19 cellular contexts compared by ENCODE assay signal in genomic region chr9:36937346-36937745, GRCh38.
A peak's percentile ranks its signal among the peaks of the same experiment; 100 is the strongest.
DNase-seq lines count a peak whose midpoint lies in the region; ATAC-seq and TF ChIP-seq lines count a peak whose summit lies in the region.
"Had no signal": no experiment of that assay in that cellular context is flagged by ENCODE, and none has a peak within 500 bp of the region (broad histone marks: within the 10 kb centered on the region; RNA-seq: fewer than 3 reads in every experiment).

No MANE protein-coding gene starts in this region.

- no peak overlapping the region for H3K4me3 Mint-ChIP-seq in WTC11

- H3K27me3 Mint-ChIP-seq in WTC11 (ENCODE audit: low read depth) = no peaks in the 10 kb centered on the region

- peaks cover 1% of the 10 kb centered on the region for H3K9me3 Mint-ChIP-seq in WTC11

- H3K27ac ChIP-seq in dorsolateral prefrontal cortex = no peak overlapping the region

- H3K4me1 Mint-ChIP-seq in WTC11 = peaks cover 36% of the 10 kb centered on the region
- H3K4me1 Mint-ChIP-seq: CD14-positive monocyte had no signal

- intact Hi-C loops in dorsolateral prefrontal cortex (cut with DNase I) = no loop called here

- DNase-seq in NCI-H146 (lab: John Stamatoyannopoulos, UW) (peak; percentile 45), WTC11 (ENCODE audit: low spot score) (no peak), mesenteric fat pad (ENCODE audit: low spot score) (peak; percentile 78), DMS53 treated with DMSO at 0.1 percent for 48 hours (lab: John Stamatoyannopoulos, UW; ENCODE audit: unreplicated experiment) (no peak), dorsolateral prefrontal cortex (no peak), NCI-H82 treated with DMSO at 0.1 percent for 48 hours (lab: John Stamatoyannopoulos, UW; ENCODE audit: unreplicated experiment) (no peak), hepatic stellate cell (ENCODE audit: low spot score) (no peak)
- DNase-seq: ACHN, AML-193, DND-41, GOT3, NCI-H1105 treated with DMSO at 0.1 percent for 48 hours, NCI-H1930, NCI-H2171, NCI-H446 treated with DMSO at 0.1 percent for 48 hours, SW 1271 had no signal

- TF ChIP-seq CTCF in WTC11 (IDR thresholded peaks at IDR 0.05) (no peak), dorsolateral prefrontal cortex (IDR thresholded peaks at IDR 0.05 in 54 of 56, conservative IDR thresholded peaks at IDR 0.05 in 2 of 56; ENCODE audit: low read depth in 1 of 56, partially characterized antibody in 56 of 56) (no peak)

- CTCF ChIA-PET in WTC11 (lab: Charles Lee) = interaction anchor here (0.7 to 2.4 kb wide), 2 partner anchors 32 to 64 kb away, joined by 4 to 8 read pairs; no protein-coding TSS in a partner anchor

- POLR2A ChIA-PET in WTC11 (lab: Charles Lee) = no interaction called here

- ATAC-seq in WTC11 = peak; percentile 50
- ATAC-seq: K562, Right ventricle myocardium inferior had no signal

- H3K27me3 ChIP-seq in dorsolateral prefrontal cortex = peaks cover 0 to 12% (median 0%) of the 10 kb centered on the region in 45 donors

- H3K4me3 ChIP-seq in dorsolateral prefrontal cortex = no peak overlapping the region
- H3K4me3 ChIP-seq: K562 had no signal

- H3K36me3 Mint-ChIP-seq in WTC11 = peaks cover under 1% of the 10 kb centered on the region; the same call in 1 of the 2 replicates
- H3K36me3 Mint-ChIP-seq: CD14-positive monocyte had no signal

- H3K27ac Mint-ChIP-seq in WTC11 = no peak overlapping the region
- H3K27ac Mint-ChIP-seq: CD14-positive monocyte had no signal

TF ChIP-seq in WTC11, 78 proteins besides CTCF, POLR2A, EP300 and RAD21:
- TF ChIP-seq ELF4 (CRISPR knock-in tag; IDR thresholded peaks at IDR 0.05; ENCODE audit: low read depth) = no peak
- no peak for TF ChIP-seq ATF3 (CRISPR knock-in tag; conservative IDR thresholded peaks at IDR 0.05)
- TF ChIP-seq, protein P1, sequence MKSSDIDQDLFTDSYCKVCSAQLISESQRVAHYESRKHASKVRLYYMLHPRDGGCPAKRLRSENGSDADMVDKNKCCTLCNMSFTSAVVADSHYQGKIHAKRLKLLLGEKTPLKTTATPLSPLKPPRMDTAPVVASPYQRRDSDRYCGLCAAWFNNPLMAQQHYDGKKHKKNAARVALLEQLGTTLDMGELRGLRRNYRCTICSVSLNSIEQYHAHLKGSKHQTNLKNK (CRISPR knock-in tag; IDR thresholded peaks at IDR 0.05) = no peak
- TF ChIP-seq CDX4 (CRISPR knock-in tag; IDR thresholded peaks at IDR 0.05; ENCODE audit: borderline replicate concordance) = no peak
- no peak for TF ChIP-seq RORB (CRISPR knock-in tag; IDR thresholded peaks at IDR 0.05)
- TF ChIP-seq ARID4B (CRISPR knock-in tag; IDR thresholded peaks at IDR 0.05; ENCODE audit: borderline replicate concordance) = no peak
- no peak for TF ChIP-seq GRHL2 (CRISPR knock-in tag; IDR thresholded peaks at IDR 0.05; ENCODE audit: insufficient replicate concordance, severe bottlenecking)
- TF ChIP-seq TEAD4 (CRISPR knock-in tag; IDR thresholded peaks at IDR 0.05) = no peak
- TF ChIP-seq SMAD3 (CRISPR knock-in tag; IDR thresholded peaks at IDR 0.05; ENCODE audit: borderline replicate concordance) = no peak
- no peak for TF ChIP-seq TEAD1 (CRISPR knock-in tag; IDR thresholded peaks at IDR 0.05)
- TF ChIP-seq NR2C2 (CRISPR knock-in tag; IDR thresholded peaks at IDR 0.05) = no peak
- no peak for TF ChIP-seq IRF2 (CRISPR knock-in tag; IDR thresholded peaks at IDR 0.05; ENCODE audit: borderline replicate concordance, low read depth)
- TF ChIP-seq TCF7 (CRISPR knock-in tag; IDR thresholded peaks at IDR 0.05; ENCODE audit: low read depth) = no peak
- no peak for TF ChIP-seq JAZF1 (CRISPR knock-in tag; IDR thresholded peaks at IDR 0.05)
- TF ChIP-seq OVOL2 (CRISPR knock-in tag; IDR thresholded peaks at IDR 0.05; ENCODE audit: borderline replicate concordance) = no peak
- TF ChIP-seq FOXJ3 (CRISPR knock-in tag; IDR thresholded peaks at IDR 0.05; ENCODE audit: borderline replicate concordance) = no peak
- no peak for TF ChIP-seq EMX1 (CRISPR knock-in tag; IDR thresholded peaks at IDR 0.05)
- TF ChIP-seq, protein P2, sequence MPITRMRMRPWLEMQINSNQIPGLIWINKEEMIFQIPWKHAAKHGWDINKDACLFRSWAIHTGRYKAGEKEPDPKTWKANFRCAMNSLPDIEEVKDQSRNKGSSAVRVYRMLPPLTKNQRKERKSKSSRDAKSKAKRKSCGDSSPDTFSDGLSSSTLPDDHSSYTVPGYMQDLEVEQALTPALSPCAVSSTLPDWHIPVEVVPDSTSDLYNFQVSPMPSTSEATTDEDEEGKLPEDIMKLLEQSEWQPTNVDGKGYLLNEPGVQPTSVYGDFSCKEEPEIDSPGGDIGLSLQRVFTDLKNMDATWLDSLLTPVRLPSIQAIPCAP (CRISPR knock-in tag; IDR thresholded peaks at IDR 0.05) = no peak
- no peak for TF ChIP-seq ATF1 (CRISPR knock-in tag; IDR thresholded peaks at IDR 0.05)

Comparison
In these comparisons a context has a peak if more than half of its experiments do, and no peak if none do; other contexts are left out.
1. DNase-seq: peak in NCI-H146 (single experiment) and mesenteric fat pad (single experiment); none in WTC11 (single experiment), DMS53 treated with DMSO at 0.1 percent for 48 hours (single experiment), dorsolateral prefrontal cortex (0 of 10), NCI-H82 treated with DMSO at 0.1 percent for 48 hours (single experiment) and hepatic stellate cell (single experiment).